ENCODE assay signal across 17 cellular contexts in the genomic region with DNA sequence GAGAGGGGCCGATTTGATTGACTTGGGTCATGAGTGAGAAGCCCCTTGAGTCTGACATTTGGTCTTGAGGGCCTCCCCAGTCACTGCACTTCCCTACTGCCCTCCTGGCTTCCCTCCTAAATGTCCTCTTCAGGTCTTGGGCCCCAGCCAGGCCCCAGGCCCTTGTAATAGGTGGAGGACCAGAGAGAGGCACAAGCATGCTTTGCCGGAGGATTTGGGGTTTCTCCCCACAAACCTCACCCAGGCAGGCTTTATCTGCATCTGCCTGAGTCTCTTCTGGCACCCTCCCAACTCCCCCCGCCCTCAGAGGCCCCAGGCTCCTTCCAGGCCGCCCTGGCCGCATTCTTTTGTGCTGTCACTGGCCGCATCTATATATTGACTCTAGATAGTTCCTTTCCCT.
DNase-seq lines count a peak whose midpoint lies in the region; ATAC-seq, FAIRE-seq and TF ChIP-seq lines count a peak whose summit lies in the region.
"Had no signal": no experiment of that assay in that cellular context is flagged by ENCODE, and none has a peak within 500 bp of the region (broad histone marks: within the 10 kb centered on the region; RNA-seq: fewer than 3 reads in every experiment).

No MANE protein-coding gene starts in this region.

- H4K20me1 ChIP-seq in neural progenitor cell (ENCODE audit: low read depth): peaks cover 98% of the 10 kb centered on the region
- no peaks in the 10 kb centered on the region for H4K20me1 ChIP-seq in osteoblast (ENCODE audit: insufficient read depth, low read length)

- no peaks in the 10 kb centered on the region for H3K36me3 ChIP-seq in Caco-2 (ENCODE audit: control insufficient read depth, insufficient read depth, low read length)
- H3K36me3 ChIP-seq in bronchial epithelial cell (ENCODE audit: control insufficient read depth, insufficient read depth, low read length): no peaks in the 10 kb centered on the region
- H3K36me3 ChIP-seq in neural progenitor cell: no peaks in the 10 kb centered on the region
- no peaks in the 10 kb centered on the region for H3K36me3 ChIP-seq in osteoblast (ENCODE audit: insufficient read depth, low read length)

- BruUV-seq in Caco-2 (replicated peaks; lab: Mats Ljungman, UMichigan): no TSS peak

- H3K27ac ChIP-seq in neural progenitor cell: no peak overlapping the region
- no peak overlapping the region for H3K27ac ChIP-seq in osteoblast (ENCODE audit: low read depth, low read length)
- H3K27ac ChIP-seq: skin epidermis had no signal

- CTCF ChIA-PET in Caco-2 (lab: Charles Lee): no interaction called here

- no peak overlapping the region for H3K4me2 ChIP-seq in neural progenitor cell
- no peak overlapping the region for H3K4me2 ChIP-seq in osteoblast (ENCODE audit: insufficient read depth, low read length)

- DNase-seq in Caco-2 (peak; percentile 54 to 55), NCI-H2029 treated with DMSO at 0.1 percent for 48 hours (lab: John Stamatoyannopoulos, UW) (peak; percentile 55), bronchial epithelial cell (ENCODE audit: low read depth) (peak; percentile 9), neural progenitor cell (ENCODE audit: low spot score) (peak; percentile 24), SKM-1 (lab: John Stamatoyannopoulos, UW; ENCODE audit: unreplicated experiment) (no peak), NCI-H1694 treated with DMSO at 0.1 percent for 48 hours (lab: John Stamatoyannopoulos, UW) (no peak), osteoblast (ENCODE audit: insufficient read length, low spot score, missing footprints) (no peak)
- DNase-seq: activated CD4-positive, alpha-beta T cell treated with anti-CD3 and anti-CD28 coated beads for 1 hour; CD4-positive, alpha-beta memory T cell; effector memory CD4-positive, alpha-beta T cell; naive B cell; NCI-H524 had no signal

- POLR2A ChIA-PET in Caco-2 (lab: Charles Lee): no interaction called here

- no peaks in the 10 kb centered on the region for H3K27me3 ChIP-seq in Caco-2 (replicated peaks; ENCODE audit: control insufficient read depth, insufficient read depth, low read length)
- H3K27me3 ChIP-seq in bronchial epithelial cell (ENCODE audit: control insufficient read depth, insufficient read depth, low read length): no peaks in the 10 kb centered on the region
- no peaks in the 10 kb centered on the region for H3K27me3 ChIP-seq in neural progenitor cell
- no peaks in the 10 kb centered on the region for H3K27me3 ChIP-seq in osteoblast (ENCODE audit: insufficient read depth, low read length)

- H3K4me1 Mint-ChIP-seq in Caco-2 (ENCODE audit: low read depth, unreplicated experiment) (no peaks in the 10 kb centered on the region), neural progenitor cell (peaks cover 58% of the 10 kb centered on the region)
- H3K4me1 Mint-ChIP-seq: CD4-positive, alpha-beta memory T cell; IgD-negative memory B cell; naive B cell had no signal

- H3K4me1 ChIP-seq in Caco-2: no peaks in the 10 kb centered on the region
- peaks cover 28% of the 10 kb centered on the region for H3K4me1 ChIP-seq in neural progenitor cell
- H3K4me1 ChIP-seq in osteoblast (ENCODE audit: insufficient read depth, low read length): no peaks in the 10 kb centered on the region

- H3K9me3 ChIP-seq in Caco-2: no peaks in the 10 kb centered on the region
- no peaks in the 10 kb centered on the region for H3K9me3 ChIP-seq in neural progenitor cell (ENCODE audit: low read depth)
- H3K9me3 ChIP-seq in osteoblast (ENCODE audit: low read depth, low read length): no peaks in the 10 kb centered on the region

- H3K79me2 ChIP-seq in neural progenitor cell (ENCODE audit: low read depth): no peaks in the 10 kb centered on the region
- no peaks in the 10 kb centered on the region for H3K79me2 ChIP-seq in osteoblast (ENCODE audit: insufficient read depth, low read length)

- H3K36me3 Mint-ChIP-seq in Caco-2 (ENCODE audit: insufficient read depth, unreplicated experiment) (no peaks in the 10 kb centered on the region), neural progenitor cell (peaks cover 8% of the 10 kb centered on the region)
- H3K36me3 Mint-ChIP-seq: activated naive CD8-positive, alpha-beta T cell; CD4-positive, alpha-beta memory T cell; naive B cell had no signal

- H3K27me3 Mint-ChIP-seq in Caco-2 (ENCODE audit: insufficient read depth, unreplicated experiment) (no peaks in the 10 kb centered on the region), neural progenitor cell (ENCODE audit: insufficient read depth, low read depth) (peaks cover 2% of the 10 kb centered on the region)
- H3K27me3 Mint-ChIP-seq: activated naive CD8-positive, alpha-beta T cell had no signal

- H3F3A ChIP-seq in neural progenitor cell (ENCODE audit: low read depth): no peaks in the 10 kb centered on the region

- H3K4me3 ChIP-seq in Caco-2 (ENCODE audit: low read depth, low read length) (no peak overlapping the region), bronchial epithelial cell (ENCODE audit: low read depth, low read length) (no peak overlapping the region), neural progenitor cell (no peak overlapping the region), osteoblast (ENCODE audit: insufficient read depth, low read length) (no peak overlapping the region)
- H3K4me3 ChIP-seq: skin epidermis had no signal

- H3K9me3 Mint-ChIP-seq in Caco-2 (ENCODE audit: unreplicated experiment) (peaks cover 11% of the 10 kb centered on the region), neural progenitor cell (no peaks in the 10 kb centered on the region)
- H3K9me3 Mint-ChIP-seq: activated T-helper 1 cell treated with anti-CD3 and anti-CD28 coated beads, Interleukin-12 subunit alpha, Interleukin-12 subunit beta, Interleukin-2, Interleukin-4 antibody, amounts not matched to agents 30 ng/mL and 10 ng/mL and 1 ng/mL, durations not matched to agents 14 hours and 24 hours and 36 hours; naive B cell had no signal

- TF ChIP-seq CTCF in Caco-2 (IDR thresholded peaks at IDR 0.05; ENCODE audit: insufficient read depth in 1 of 2, low read depth in 1 of 2, low read length in 1 of 2, severe bottlenecking in 1 of 2, unreplicated experiment in 1 of 2) (no peak), bronchial epithelial cell (IDR thresholded peaks at IDR 0.05; ENCODE audit: insufficient read depth, low read length, severe bottlenecking) (no peak), neural progenitor cell (IDR thresholded peaks at IDR 0.05) (no peak), osteoblast (IDR thresholded peaks at IDR 0.05; ENCODE audit: extremely low read depth, low read depth, low read length) (no peak)

- H2AFZ ChIP-seq in neural progenitor cell (replicated peaks): no peak overlapping the region
- H2AFZ ChIP-seq in osteoblast (ENCODE audit: low read length): no peak overlapping the region

- H3K4me3 Mint-ChIP-seq in Caco-2 (ENCODE audit: unreplicated experiment): no peak overlapping the region
- H3K4me3 Mint-ChIP-seq in neural progenitor cell: no peak overlapping the region
- H3K4me3 Mint-ChIP-seq: activated naive CD8-positive, alpha-beta T cell; activated T-helper 1 cell treated with anti-CD3 and anti-CD28 coated beads, Interleukin-12 subunit alpha, Interleukin-12 subunit beta, Interleukin-2, Interleukin-4 antibody, amounts not matched to agents 30 ng/mL and 10 ng/mL and 1 ng/mL, durations not matched to agents 14 hours and 24 hours and 36 hours; CD4-positive, alpha-beta memory T cell; IgD-negative memory B cell; naive B cell had no signal

- ATAC-seq in GM19452 (IDR thresholded peaks at IDR 0.05; ENCODE audit: unreplicated experiment): no peak

- H3K27ac Mint-ChIP-seq in Caco-2 (ENCODE audit: unreplicated experiment) (no peak overlapping the region), neural progenitor cell (peak overlapping the region; percentile 65)
- H3K27ac Mint-ChIP-seq: activated naive CD8-positive, alpha-beta T cell; activated T-helper 1 cell treated with anti-CD3 and anti-CD28 coated beads, Interleukin-12 subunit alpha, Interleukin-12 subunit beta, Interleukin-2, Interleukin-4 antibody, amounts not matched to agents 30 ng/mL and 10 ng/mL and 1 ng/mL, durations not matched to agents 14 hours and 24 hours and 36 hours; CD4-positive, alpha-beta memory T cell; IgD-negative memory B cell had no signal

- FAIRE-seq in bronchial epithelial cell (lab: Jason Lieb, UNC): no peak

- H3K9ac ChIP-seq in neural progenitor cell: no peak overlapping the region

- intact Hi-C loops in Caco-2 (cut with micrococcal nuclease; ENCODE audit: unreplicated experiment): no loop called here

Comparison
In these comparisons a context has a peak if more than half of its experiments do, and no peak if none do; other contexts are left out.
1. DNase-seq: peak in Caco-2 (2 of 2), NCI-H2029 treated with DMSO at 0.1 percent for 48 hours (single experiment), bronchial epithelial cell (single experiment) and neural progenitor cell (single experiment); none in SKM-1 (single experiment), NCI-H1694 treated with DMSO at 0.1 percent for 48 hours (single experiment) and osteoblast (single experiment).